Comparison of ENCODE assay signal across 20 cellular contexts in genomic region chr12:127650626-127651025, GRCh38.
DNase-seq lines count a peak whose midpoint lies in the region; ATAC-seq, FAIRE-seq and TF ChIP-seq lines count a peak whose summit lies in the region.
"Had no signal": no experiment of that assay in that cellular context is flagged by ENCODE, and none has a peak within 500 bp of the region (broad histone marks: within the 10 kb centered on the region; RNA-seq: fewer than 3 reads in every experiment).

No MANE protein-coding gene starts in this region.

- peaks cover 58% of the 10 kb centered on the region for H3K4me1 Mint-ChIP-seq in HFFc6 (ENCODE audit: low read depth)
- no peaks in the 10 kb centered on the region for H3K4me1 Mint-ChIP-seq in astrocyte (ENCODE audit: low read depth, unreplicated experiment)
- H3K4me1 Mint-ChIP-seq: CD4-positive, alpha-beta memory T cell had no signal

- TF ChIP-seq CTCF in HFFc6 (IDR thresholded peaks at IDR 0.05) (no peak), astrocyte (IDR thresholded peaks at IDR 0.05; ENCODE audit: insufficient read depth, low read depth, low read length) (no peak), upper lobe of left lung (IDR thresholded peaks at IDR 0.05) (no peak)

- H3K4me1 ChIP-seq in astrocyte (ENCODE audit: insufficient read depth, low read length) (peaks cover 27% of the 10 kb centered on the region), upper lobe of left lung (no peaks in the 10 kb centered on the region)
- H3K4me1 ChIP-seq: BE2C had no signal

- H3K27ac Mint-ChIP-seq in HFFc6 (no peak overlapping the region), astrocyte (ENCODE audit: unreplicated experiment) (no peak overlapping the region)
- H3K27ac Mint-ChIP-seq: CD4-positive, alpha-beta memory T cell had no signal

- H3K9me3 ChIP-seq in astrocyte (ENCODE audit: insufficient read depth, low read depth, low read length) (no peaks in the 10 kb centered on the region), upper lobe of left lung (no peaks in the 10 kb centered on the region)

- H3K4me3 ChIP-seq in astrocyte (ENCODE audit: insufficient read depth, low read depth, low read length) (no peak overlapping the region), upper lobe of left lung (no peak overlapping the region)

- H3K9me3 Mint-ChIP-seq in HFFc6 (no peaks in the 10 kb centered on the region), astrocyte (ENCODE audit: unreplicated experiment) (peaks cover 2% of the 10 kb centered on the region)

- WGBS in upper lobe of left lung, 2 donors: 62 to 69% methylated on average over 5 of the region's 5 CpGs

- no peaks in the 10 kb centered on the region; the same call in 1 of the 2 replicates for H3K27me3 Mint-ChIP-seq in HFFc6 (ENCODE audit: insufficient read depth)
- H3K27me3 Mint-ChIP-seq in astrocyte (ENCODE audit: low read depth, unreplicated experiment): no peaks in the 10 kb centered on the region

- peak overlapping the region; percentile 42 for H3K4me2 ChIP-seq in astrocyte (ENCODE audit: low read length)

- no peaks in the 10 kb centered on the region for H3K79me2 ChIP-seq in astrocyte (ENCODE audit: insufficient read depth, low read length)

- no peak for ATAC-seq in HG03460 (IDR thresholded peaks at IDR 0.05; ENCODE audit: unreplicated experiment)
- ATAC-seq in upper lobe of left lung (ENCODE audit: low FRiP score in 2 of 2): no peak
- ATAC-seq: HCT116, SK-N-SH treated with all-trans-retinoic acid at 6 μM for 48 hours had no signal

- no peaks in the 10 kb centered on the region for H3K27me3 ChIP-seq in astrocyte (ENCODE audit: insufficient read depth, low read length)
- H3K27me3 ChIP-seq in upper lobe of left lung: no peaks in the 10 kb centered on the region
- H3K27me3 ChIP-seq: BE2C had no signal

- no peak overlapping the region for H2AFZ ChIP-seq in astrocyte (ENCODE audit: low read depth, low read length)

- H3K27ac ChIP-seq in astrocyte (ENCODE audit: low read depth, low read length): peak overlapping the region; percentile 80
- no peak overlapping the region for H3K27ac ChIP-seq in upper lobe of left lung

- DNase-seq in HFFc6 (peak; percentile 49), astrocyte (ENCODE audit: low read depth) (peak; percentile 99), myocyte (ENCODE audit: low read depth) (peak; percentile 74), upper lobe of left lung (no peak), activated T-cell treated with anti-CD3 and anti-CD28 coated beads for 4 hours (no peak), superior temporal gyrus (ENCODE audit: extremely low spot score) (no peak)
- DNase-seq: ACHN; BE2C; Calu3; CD4-positive, alpha-beta memory T cell; DMS53; Karpas-422; NCI-H1417; NCI-H1930; NCI-H69; SHP77 had no signal

- H3K9ac ChIP-seq in astrocyte (ENCODE audit: low read length): peak overlapping the region; percentile 45

- no peak for FAIRE-seq in astrocyte (lab: Jason Lieb, UNC)
- FAIRE-seq: RCC 7860 had no signal

- no peak for TF ChIP-seq POLR2A in upper lobe of left lung (IDR thresholded peaks at IDR 0.05)

- H3K4me3 Mint-ChIP-seq in HFFc6 (no peak overlapping the region), astrocyte (ENCODE audit: unreplicated experiment) (no peak overlapping the region)
- H3K4me3 Mint-ChIP-seq: CD4-positive, alpha-beta memory T cell had no signal

- no peaks in the 10 kb centered on the region for H3K36me3 ChIP-seq in astrocyte (ENCODE audit: insufficient read depth, low read length)
- H3K36me3 ChIP-seq in upper lobe of left lung: no peaks in the 10 kb centered on the region
- H3K36me3 ChIP-seq: BE2C had no signal

- no peaks in the 10 kb centered on the region for H4K20me1 ChIP-seq in astrocyte (ENCODE audit: insufficient read depth, low read length)

- H3K36me3 Mint-ChIP-seq in HFFc6 (ENCODE audit: low read depth): peaks cover 5% of the 10 kb centered on the region; the same call in 1 of the 2 replicates
- no peaks in the 10 kb centered on the region for H3K36me3 Mint-ChIP-seq in astrocyte (ENCODE audit: low read depth, unreplicated experiment)
- H3K36me3 Mint-ChIP-seq: CD4-positive, alpha-beta memory T cell had no signal

- TF ChIP-seq EP300 in upper lobe of left lung (IDR thresholded peaks at IDR 0.05): no peak

Comparison
In these comparisons a context has a peak if more than half of its experiments do, and no peak if none do; other contexts are left out.
1. DNase-seq: peak in HFFc6 (single experiment), astrocyte (single experiment) and myocyte (single experiment); none in upper lobe of left lung (0 of 2), activated T-cell treated with anti-CD3 and anti-CD28 coated beads for 4 hours (single experiment) and superior temporal gyrus (single experiment).